8 cellular contexts compared by ENCODE assay signal in genomic region chr11:58626915-58627483, GRCh38. TPM values are rescaled to one million over a fixed set of nuclear protein-coding genes. Genes with fewer than 3 reads are reported as not detected.
DNase-seq lines count a peak whose midpoint lies in the region; ATAC-seq and TF ChIP-seq lines count a peak whose summit lies in the region.

No MANE protein-coding gene starts in this region.

- H3K36me3 ChIP-seq in BLaER1 (peaks cover 56% of the 10 kb centered on the region), KMS-11 (ENCODE audit: insufficient read depth) (peaks cover 4% of the 10 kb centered on the region; the same call in 1 of the 2 replicates), ascending aorta (peaks cover 20 to 27% of the 10 kb centered on the region in 2 donors), muscle layer of duodenum (ENCODE audit: control insufficient read depth in 1 of 2, insufficient read depth in 2 of 2, low read length in 2 of 2) (peaks cover 18 to 19% of the 10 kb centered on the region in 2 donors)

- DNase-seq in ascending aorta (ENCODE audit: low spot score in 2 of 2) (no peak), NCI-H1436 (lab: John Stamatoyannopoulos, UW) (no peak), cortex of kidney (lab: John Stamatoyannopoulos, UW) (no peak), NCI-H146 (lab: John Stamatoyannopoulos, UW) (no peak)

- intact Hi-C loops in ascending aorta (cut with DNase I) = no loop called here

- H3K4me3 ChIP-seq in BLaER1 (no peak overlapping the region), KMS-11 (IDR thresholded peaks at IDR 0.05; ENCODE audit: insufficient read depth, low read depth, low read length) (no peak overlapping the region), ascending aorta (no peak overlapping the region), muscle layer of duodenum (ENCODE audit: low read depth in 1 of 2, low read length in 2 of 2) (no peak overlapping the region)

- ATAC-seq in HG03378 (IDR thresholded peaks at IDR 0.05; ENCODE audit: unreplicated experiment) = no peak

- H3K4me1 ChIP-seq in BLaER1 = peaks cover 37% of the 10 kb centered on the region
- peaks cover 22% of the 10 kb centered on the region for H3K4me1 ChIP-seq in KMS-11 (ENCODE audit: low read depth, poor library complexity, severe bottlenecking)
- peaks cover 4 to 13% of the 10 kb centered on the region in 2 donors for H3K4me1 ChIP-seq in ascending aorta
- peaks cover 0 to 22% of the 10 kb centered on the region in 2 donors for H3K4me1 ChIP-seq in muscle layer of duodenum (ENCODE audit: control insufficient read depth in 1 of 2, insufficient read depth in 2 of 2, low read length in 2 of 2)

- H3K4me2 ChIP-seq in BLaER1 = peak overlapping the region; percentile 41
- H3K4me2 ChIP-seq in KMS-11 = peak overlapping the region; percentile 4; the same call in 1 of the 2 replicates

- H3K9ac ChIP-seq in BLaER1 = no peak overlapping the region
- no peak overlapping the region for H3K9ac ChIP-seq in KMS-11

- no peak overlapping the region for H2AFZ ChIP-seq in KMS-11 (ENCODE audit: low read depth)

- no peaks in the 10 kb centered on the region for H3K79me2 ChIP-seq in KMS-11 (ENCODE audit: insufficient read depth, low read depth)

- H3K9me3 ChIP-seq in BLaER1 (no peaks in the 10 kb centered on the region), ascending aorta (no peaks in the 10 kb centered on the region), muscle layer of duodenum (ENCODE audit: control insufficient read depth in 1 of 2, low read length in 2 of 2) (no peaks in the 10 kb centered on the region)

- no peaks in the 10 kb centered on the region for H3K27me3 ChIP-seq in BLaER1
- no peaks in the 10 kb centered on the region for H3K27me3 ChIP-seq in KMS-11 (ENCODE audit: insufficient read depth, low read depth)
- no peaks in the 10 kb centered on the region for H3K27me3 ChIP-seq in ascending aorta
- no peaks in the 10 kb centered on the region for H3K27me3 ChIP-seq in muscle layer of duodenum (ENCODE audit: low read depth, low read length)

- TF ChIP-seq CTCF in KMS-11 (conservative IDR thresholded peaks at IDR 0.05; ENCODE audit: low read depth, low read length) (no peak), ascending aorta (IDR thresholded peaks at IDR 0.05) (no peak)

- H4K20me1 ChIP-seq in BLaER1 = no peaks in the 10 kb centered on the region
- no peaks in the 10 kb centered on the region for H4K20me1 ChIP-seq in KMS-11 (ENCODE audit: insufficient read depth)

- H3K27ac ChIP-seq in BLaER1 (no peak overlapping the region), KMS-11 (peak overlapping the region; percentile 1; the same call in 1 of the 2 replicates), ascending aorta (peak overlapping the region; percentile 23 to 34), muscle layer of duodenum (ENCODE audit: low read length) (peak overlapping the region; percentile 31)

RNA-seq across cellular contexts. Expression of gene CNTF, which starts 4.5 kb away (rescaled TPM):
- total RNA-seq in ascending aorta = 1.9 TPM

RNA-seq across cellular contexts. Expression of gene ZFP91, which starts 48.1 kb away (rescaled TPM):
- 32.5 TPM for total RNA-seq in ascending aorta

RNA-seq across cellular contexts. Expression of gene LPXN, which starts 51.3 kb away (rescaled TPM):
- total RNA-seq in ascending aorta = 2.1 TPM
